Comparison of ENCODE assay signal across 19 cellular contexts in genomic region chr13:53041968-53042485, GRCh38. TPM values are rescaled to one million over a fixed set of nuclear protein-coding genes. Genes with fewer than 3 reads are reported as not detected.
A peak's percentile ranks its signal among the peaks of the same experiment; 100 is the strongest.
DNase-seq lines count a peak whose midpoint lies in the region; ATAC-seq and TF ChIP-seq lines count a peak whose summit lies in the region.
"Had no signal": no experiment of that assay in that cellular context is flagged by ENCODE, and none has a peak within 500 bp of the region (broad histone marks: within the 10 kb centered on the region; RNA-seq: fewer than 3 reads in every experiment).

No MANE protein-coding gene starts in this region.

- intact Hi-C loops in left ventricle myocardium superior (cut with micrococcal nuclease) (no loop called here), left cardiac atrium (cut with DNase I) (no loop called here), colonic mucosa (cut with DNase I) (no loop called here), upper lobe of right lung (cut with DNase I) (no loop called here)

- H3K27me3 ChIP-seq in colonic mucosa, result no peaks in the 10 kb centered on the region
- no peaks in the 10 kb centered on the region for H3K27me3 ChIP-seq in upper lobe of right lung
- H3K27me3 ChIP-seq: BLaER1 had no signal

- H3K4me1 ChIP-seq in colonic mucosa, result no peaks in the 10 kb centered on the region
- H3K4me1 ChIP-seq in upper lobe of right lung, result no peaks in the 10 kb centered on the region
- H3K4me1 ChIP-seq: BLaER1 had no signal

- DNase-seq in left ventricle myocardium superior (no peak), left cardiac atrium (no peak), MV-4-11 (lab: John Stamatoyannopoulos, UW) (peak; percentile 24), colonic mucosa (no peak), upper lobe of right lung (no peak), cerebellum (ENCODE audit: low spot score) (no peak), CD1c-positive myeloid dendritic cell (ENCODE audit: extremely low spot score) (no peak)
- DNase-seq: 8988T; Calu3; CD8-positive, alpha-beta T cell; DMS79 treated with DMSO at 0.1 percent for 48 hours; HCEC 1CT had no signal

- ATAC-seq in left ventricle myocardium superior (peak; percentile 12), left cardiac atrium (no peak), upper lobe of right lung (no peak), HG03378 (IDR thresholded peaks at IDR 0.05; ENCODE audit: unreplicated experiment) (no peak)
- ATAC-seq: CD8-positive, alpha-beta T cell; GM12878; GM23338; HepG2 had no signal

- H3K9ac ChIP-seq in colonic mucosa (ENCODE audit: low read depth in 2 of 2, low read length in 2 of 2), result no peak overlapping the region
- H3K9ac ChIP-seq: BLaER1 had no signal

- H3K4me3 ChIP-seq in colonic mucosa, result no peak overlapping the region
- no peak overlapping the region for H3K4me3 ChIP-seq in upper lobe of right lung
- H3K4me3 ChIP-seq: BLaER1, GM12878, GM23338 had no signal

- peak overlapping the region; percentile 18 for H3K27ac ChIP-seq in colonic mucosa
- H3K27ac ChIP-seq in upper lobe of right lung, result no peak overlapping the region
- H3K27ac ChIP-seq: BLaER1 had no signal

- TF ChIP-seq CTCF in colonic mucosa (IDR thresholded peaks at IDR 0.05) (no peak), upper lobe of right lung (IDR thresholded peaks at IDR 0.05) (no peak)

- no peaks in the 10 kb centered on the region for H3K9me3 ChIP-seq in colonic mucosa
- H3K9me3 ChIP-seq in upper lobe of right lung, result no peaks in the 10 kb centered on the region
- H3K9me3 ChIP-seq: BLaER1 had no signal

- H3K36me3 ChIP-seq in colonic mucosa (no peaks in the 10 kb centered on the region), upper lobe of right lung (no peaks in the 10 kb centered on the region)
- H3K36me3 ChIP-seq: BLaER1 had no signal

RNA-seq across cellular contexts. Expression of gene OLFM4, which starts 13.4 kb away (rescaled TPM):
- 0.20 TPM for total RNA-seq in left ventricle myocardium superior
- total RNA-seq in left cardiac atrium, result under 1 TPM in 1 of 2 donors, not detected in 1; 0.21 TPM
- 1,000 to 10,000 TPM in 1 of 2 donors, 100 to 1,000 TPM in 1; 489 to 1,049 TPM for total RNA-seq in colonic mucosa
- total RNA-seq in upper lobe of right lung, result not detected
- 0.36 TPM for total RNA-seq in cerebellum
- total RNA-seq: A673; CD8-positive, alpha-beta T cell; G401; GM12878; GM23338; HepG2 had no signal

Comparison
In these comparisons a context has a peak if more than half of its experiments do, and no peak if none do; other contexts are left out.
1. RNA of gene OLFM4, which starts 13.4 kb away (total RNA-seq): 489 to 1,049 TPM in colonic mucosa; 0.36 TPM in cerebellum (single experiment), 0.21 TPM in left cardiac atrium, 0.20 TPM in left ventricle myocardium superior (single experiment) and not detected in upper lobe of right lung (single experiment); every median in the first group is over 100 times any median in the second.